ENCODE assay signal across 17 cellular contexts in genomic region chr4:23881052-23881501, GRCh38. TPM values are rescaled to one million over a fixed set of nuclear protein-coding genes. Genes with fewer than 3 reads are reported as not detected.
DNase-seq lines count a peak whose midpoint lies in the region; ATAC-seq, FAIRE-seq and TF ChIP-seq lines count a peak whose summit lies in the region.
"Had no signal": no experiment of that assay in that cellular context is flagged by ENCODE, and none has a peak within 500 bp of the region (broad histone marks: within the 10 kb centered on the region; RNA-seq: fewer than 3 reads in every experiment).

No MANE protein-coding gene starts in this region.

- H3K36me3 ChIP-seq in body of pancreas (replicated peaks in 1 of 2; ENCODE audit: insufficient read depth in 1 of 2, low read depth in 2 of 2): no peaks in the 10 kb centered on the region
- H3K36me3 ChIP-seq in mesenchymal stem cell (ENCODE audit: control insufficient read depth in 1 of 2, insufficient read depth in 2 of 2, low read depth in 1 of 2, low read length in 2 of 2): no peaks in the 10 kb centered on the region
- H3K36me3 ChIP-seq: SJSA1, upper lobe of left lung had no signal

- no peak overlapping the region for H2AK5ac ChIP-seq in mesenchymal stem cell (ENCODE audit: low read length, severe bottlenecking)

- 28 to 36% methylated on average over 5 of the region's 5 CpGs for WGBS in body of pancreas, 2 donors
- WGBS in mesenchymal stem cell: 55% methylated on average over 5 of the region's 5 CpGs

- H3K18ac ChIP-seq in mesenchymal stem cell (ENCODE audit: low read depth in 1 of 2, low read length in 2 of 2): peak overlapping the region in 1 of 2 experiments; percentile 30

- TF ChIP-seq POLR2A in body of pancreas (IDR thresholded peaks at IDR 0.05) (no peak), GM12892 (IDR thresholded peaks at IDR 0.05; ENCODE audit: low read depth, low read length) (no peak)

- H2BK15ac ChIP-seq in mesenchymal stem cell (ENCODE audit: low read depth, poor library complexity, severe bottlenecking): no peak overlapping the region

- H2BK120ac ChIP-seq in mesenchymal stem cell (ENCODE audit: low read depth, low read length): no peak overlapping the region

- DNase-seq in DMS153 treated with DMSO at 0.1 percent for 48 hours (lab: John Stamatoyannopoulos, UW; ENCODE audit: unreplicated experiment): peak; percentile 16
- peak; percentile 53 for DNase-seq in MV-4-11 (lab: John Stamatoyannopoulos, UW)
- DNase-seq in body of pancreas: no peak
- DNase-seq in mesenchymal stem cell: peak; percentile 22
- DNase-seq in glomerular visceral epithelial cell (ENCODE audit: extremely low spot score): no peak
- DNase-seq in GM12892 (ENCODE audit: insufficient read length): no peak
- DNase-seq: activated effector memory CD4-positive, alpha-beta T cell treated with anti-CD3 and anti-CD28 coated beads, Interleukin-2, amount 50 U/mL, for 16 hours; effector memory CD4-positive, alpha-beta T cell; NK-92 treated with Interleukin-12 subunit alpha and Interleukin-12 subunit beta, amount 100 ng/mL, for 24 hours; posterior cingulate gyrus; stimulated activated CD4-positive, alpha-beta T cell treated with anti-CD3 and anti-CD28 coated beads, Interleukin-2, amount 100 ng/mL, for 24 hours; upper lobe of left lung had no signal

- ATAC-seq in body of pancreas (no peak), GM21717 (IDR thresholded peaks at IDR 0.05; ENCODE audit: unreplicated experiment) (no peak), GM21619 (IDR thresholded peaks at IDR 0.05; ENCODE audit: unreplicated experiment) (no peak)

- H2BK5ac ChIP-seq in mesenchymal stem cell (ENCODE audit: low read depth, low read length, poor library complexity, severe bottlenecking): no peak overlapping the region

- no peak overlapping the region for H3K4me3 ChIP-seq in body of pancreas
- H3K4me3 ChIP-seq in mesenchymal stem cell (ENCODE audit: insufficient read depth in 1 of 2, low read depth in 1 of 2, low read length in 2 of 2): no peak overlapping the region
- H3K4me3 ChIP-seq: GM12878, SJSA1, upper lobe of left lung had no signal

- peak overlapping the region in 1 of 2 experiments; percentile 23 for H2BK12ac ChIP-seq in mesenchymal stem cell (ENCODE audit: low read length in 2 of 2)

- no peaks in the 10 kb centered on the region for H3K79me1 ChIP-seq in mesenchymal stem cell (replicated peaks; ENCODE audit: low read length, poor library complexity, severe bottlenecking)

- TF ChIP-seq CTCF in body of pancreas (IDR thresholded peaks at IDR 0.05): no peak

- no peak overlapping the region for H3K23ac ChIP-seq in mesenchymal stem cell (ENCODE audit: low read length in 2 of 2)

- H2AFZ ChIP-seq in mesenchymal stem cell (ENCODE audit: low read depth, low read length): no peak overlapping the region

- intact Hi-C loops in body of pancreas (cut with DNase I): no loop called here

- no peak overlapping the region for H3K14ac ChIP-seq in mesenchymal stem cell (ENCODE audit: low read length in 2 of 2)

- no peak overlapping the region for H4K91ac ChIP-seq in mesenchymal stem cell (ENCODE audit: low read length)

- H3K4me1 ChIP-seq in body of pancreas (peaks cover 4% of the 10 kb centered on the region), mesenchymal stem cell (ENCODE audit: control insufficient read depth, insufficient read depth, low read depth, low read length) (peaks cover 3% of the 10 kb centered on the region)

- H4K8ac ChIP-seq in mesenchymal stem cell (ENCODE audit: low read length): no peak overlapping the region

- FAIRE-seq in GM12892 (lab: Jason Lieb, UNC): no peak
- FAIRE-seq: GM12878, keratinocyte had no signal

- H3K27me3 ChIP-seq in body of pancreas: no peaks in the 10 kb centered on the region
- no peaks in the 10 kb centered on the region for H3K27me3 ChIP-seq in mesenchymal stem cell (ENCODE audit: control insufficient read depth in 1 of 2, insufficient read depth in 1 of 2, low read length in 2 of 2)
- H3K27me3 ChIP-seq: SJSA1, upper lobe of left lung had no signal

- H3K4ac ChIP-seq in mesenchymal stem cell (ENCODE audit: low read depth in 1 of 2, low read length in 2 of 2): no peak overlapping the region

- H3K27ac ChIP-seq in body of pancreas (peak overlapping the region in 3 of 4 donors; percentile 6 to 61 (median 48)), mesenchymal stem cell (ENCODE audit: low read length, poor library complexity, severe bottlenecking) (no peak overlapping the region)
- H3K27ac ChIP-seq: SJSA1 had no signal

- H3K4me2 ChIP-seq in mesenchymal stem cell (ENCODE audit: low read length, poor library complexity, severe bottlenecking): no peak overlapping the region

- no peak overlapping the region for H3K9ac ChIP-seq in mesenchymal stem cell (ENCODE audit: low read length)

- no peaks in the 10 kb centered on the region for H3K9me3 ChIP-seq in body of pancreas
- no peaks in the 10 kb centered on the region for H3K9me3 ChIP-seq in mesenchymal stem cell (ENCODE audit: control insufficient read depth, low read length)
- H3K9me3 ChIP-seq: SJSA1, upper lobe of left lung had no signal

RNA-seq across cellular contexts. Expression of gene PPARGC1A, which starts 8.8 kb away (rescaled TPM):
- total RNA-seq in body of pancreas: 10 to 100 TPM in 1 of 2 donors, 1 to 10 TPM in 1; 8.0 to 44.8 TPM
- 1.0 TPM for polyA plus RNA-seq in mesenchymal stem cell (2013, experiment 1 of 2)
- polyA plus RNA-seq in mesenchymal stem cell (2013, experiment 2 of 2): 1.7 TPM
- polyA plus RNA-seq in GM12892 (2012; ENCODE audit: missing spikeins): not detected

Comparison
In these comparisons a context has a peak if more than half of its experiments do, and no peak if none do; other contexts are left out.
1. DNase-seq: peak in DMS153 treated with DMSO at 0.1 percent for 48 hours (single experiment), MV-4-11 (single experiment) and mesenchymal stem cell (single experiment); none in body of pancreas (0 of 4), glomerular visceral epithelial cell (single experiment) and GM12892 (single experiment).